1 cellular context compared by ENCODE assay signal in genomic region chr20:833450-834150, GRCh38.
TF ChIP-seq lines count a peak whose summit lies in the region.

Gene FAM110A (plus strand): TSS chr20:833715. CDS start chr20:844805, 11,090 bp downstream.

TF ChIP-seq in K562, 482 proteins besides CTCF, POLR2A, EP300 and RAD21 (continued from another document and continues in another):
- TF ChIP-seq FOS (IDR thresholded peaks at IDR 0.05; ENCODE audit: extremely low read depth, insufficient read length) (peak; percentile 43), KAT7 (CRISPR knock-in tag; IDR thresholded peaks at IDR 0.05; ENCODE audit: borderline replicate concordance) (no peak), ZBTB43 (CRISPR knock-in tag; IDR thresholded peaks at IDR 0.05) (no peak), PRMT5 (CRISPR knock-in tag; IDR thresholded peaks at IDR 0.05) (no peak), TSC22D4 (tag; IDR thresholded peaks at IDR 0.05) (no peak), MAFF (IDR thresholded peaks at IDR 0.05; ENCODE audit: low read length) (no peak), TAF9B (IDR thresholded peaks at IDR 0.05; ENCODE audit: partially characterized antibody) (no peak), CCAR2 (IDR thresholded peaks at IDR 0.05; ENCODE audit: low read depth, low read length) (no peak), SRSF1 (IDR thresholded peaks at IDR 0.05; ENCODE audit: low read depth, low read length) (no peak), ZNF316 (IDR thresholded peaks at IDR 0.05) (no peak), FOXK1 (CRISPR knock-in tag; IDR thresholded peaks at IDR 0.05; ENCODE audit: borderline replicate concordance) (no peak), FOSL1 (tag; conservative IDR thresholded peaks at IDR 0.05) (no peak), ZFP1 (CRISPR knock-in tag; IDR thresholded peaks at IDR 0.05) (no peak), MAFK (IDR thresholded peaks at IDR 0.05; ENCODE audit: low read length) (no peak), ZNF780A (CRISPR knock-in tag; IDR thresholded peaks at IDR 0.05) (no peak), CAMTA2 (CRISPR knock-in tag; conservative IDR thresholded peaks at IDR 0.05) (no peak), ZNF551 (CRISPR knock-in tag; IDR thresholded peaks at IDR 0.05) (no peak), E4F1 (CRISPR knock-in tag; IDR thresholded peaks at IDR 0.05; ENCODE audit: borderline replicate concordance) (no peak), MEF2D (tag; conservative IDR thresholded peaks at IDR 0.05; ENCODE audit: low read depth) (no peak), HMG20B (CRISPR knock-in tag; IDR thresholded peaks at IDR 0.05) (no peak), SPI1 (IDR thresholded peaks at IDR 0.05; ENCODE audit: borderline replicate concordance, low read depth, low read length) (peak; percentile 73), ZNF79 (CRISPR knock-in tag; IDR thresholded peaks at IDR 0.05; ENCODE audit: low read depth) (no peak), GTF2F1 (IDR thresholded peaks at IDR 0.05; ENCODE audit: low read depth, low read length) (no peak), TCF7 (IDR thresholded peaks at IDR 0.05; ENCODE audit: borderline replicate concordance) (no peak), RBM34 (IDR thresholded peaks at IDR 0.05; ENCODE audit: borderline replicate concordance, insufficient read depth, low read length) (no peak), SAFB (IDR thresholded peaks at IDR 0.05; ENCODE audit: borderline replicate concordance, low read depth, low read length) (no peak), TEAD1 (CRISPR knock-in tag; IDR thresholded peaks at IDR 0.05) (no peak), CBX1 (IDR thresholded peaks at IDR 0.05; ENCODE audit: low read depth) (no peak), ZNF436 (CRISPR knock-in tag; IDR thresholded peaks at IDR 0.05) (no peak), MYNN (IDR thresholded peaks at IDR 0.05) (no peak), MYNN (CRISPR knock-in tag; IDR thresholded peaks at IDR 0.05) (no peak), BHLHE40 (IDR thresholded peaks at IDR 0.05; ENCODE audit: low read length) (peak; percentile 87), MXI1 (IDR thresholded peaks at IDR 0.05; ENCODE audit: low read depth, low read length) (peak; percentile 77; the same call in 1 of the 2 replicates), RBBP5 (IDR thresholded peaks at IDR 0.05; ENCODE audit: borderline replicate concordance, insufficient read depth, low read length, poor library complexity, severe bottlenecking) (peak; percentile 44), RREB1 (CRISPR knock-in tag; IDR thresholded peaks at IDR 0.05) (no peak), PTRF (tag; IDR thresholded peaks at IDR 0.05) (no peak), HDAC2 (IDR thresholded peaks at IDR 0.05) (no peak), ELF2 (CRISPR knock-in tag; IDR thresholded peaks at IDR 0.05) (no peak), MECOM (CRISPR knock-in tag; IDR thresholded peaks at IDR 0.05) (no peak), SREBF2 (CRISPR knock-in tag; IDR thresholded peaks at IDR 0.05) (no peak), ZKSCAN8 (CRISPR knock-in tag; IDR thresholded peaks at IDR 0.05) (no peak), ZNF23 (CRISPR knock-in tag; IDR thresholded peaks at IDR 0.05) (no peak), NFIX (CRISPR knock-in tag; IDR thresholded peaks at IDR 0.05; ENCODE audit: low read depth) (no peak), HDAC8 (tag; IDR thresholded peaks at IDR 0.05) (no peak), TRIM24 (IDR thresholded peaks at IDR 0.05) (no peak), IFI16 (CRISPR knock-in tag; IDR thresholded peaks at IDR 0.05) (no peak), PRPF4 (IDR thresholded peaks at IDR 0.05; ENCODE audit: insufficient read depth, low read depth, low read length, poor library complexity, severe bottlenecking) (no peak), KDM2B (CRISPR knock-in tag; IDR thresholded peaks at IDR 0.05) (no peak), CREBBP (IDR thresholded peaks at IDR 0.05; ENCODE audit: low read depth, low read length) (no peak), NCOA6 (IDR thresholded peaks at IDR 0.05) (no peak), CBX2 (IDR thresholded peaks at IDR 0.05; ENCODE audit: insufficient read depth, low read length, poor library complexity, severe bottlenecking) (no peak), TCF3 (CRISPR knock-in tag; IDR thresholded peaks at IDR 0.05) (no peak), KHSRP (IDR thresholded peaks at IDR 0.05) (no peak), C11orf30 (IDR thresholded peaks at IDR 0.05; ENCODE audit: low read depth) (no peak), BRCA1 (IDR thresholded peaks at IDR 0.05) (no peak), BRCA1 (CRISPR knock-in tag; IDR thresholded peaks at IDR 0.05) (no peak), FOXA1 (IDR thresholded peaks at IDR 0.05; ENCODE audit: borderline replicate concordance) (no peak), DEAF1 (CRISPR knock-in tag; IDR thresholded peaks at IDR 0.05) (no peak), ZNF431 (CRISPR knock-in tag; IDR thresholded peaks at IDR 0.05) (no peak), SAP30 (IDR thresholded peaks at IDR 0.05; ENCODE audit: borderline replicate concordance, insufficient read depth, low read depth, low read length, poor library complexity, severe bottlenecking) (peak; percentile 67), SMARCE1 (IDR thresholded peaks at IDR 0.05) (0 out of 2 replicates have a peak, but pooled peaks have one; percentile 7), ETS2 (tag; IDR thresholded peaks at IDR 0.05; ENCODE audit: borderline replicate concordance, poor library complexity, severe bottlenecking) (no peak), SMAD4 (CRISPR knock-in tag; conservative IDR thresholded peaks at IDR 0.05) (peak; percentile 11; the same call in 1 of the 2 replicates), ARID3B (CRISPR knock-in tag; IDR thresholded peaks at IDR 0.05; ENCODE audit: borderline replicate concordance) (no peak), POU5F1 (IDR thresholded peaks at IDR 0.05; ENCODE audit: borderline replicate concordance, low read depth, low read length, partially characterized antibody) (no peak), FUS (optimal IDR thresholded peaks at IDR 0.05; ENCODE audit: low read depth, low read length) (no peak), THRB (CRISPR knock-in tag; conservative IDR thresholded peaks at IDR 0.05) (no peak), ZNF197 (CRISPR knock-in tag; IDR thresholded peaks at IDR 0.05; ENCODE audit: low read depth) (no peak)
